ENCODE assay signal across 8 cellular contexts in the genomic region with DNA sequence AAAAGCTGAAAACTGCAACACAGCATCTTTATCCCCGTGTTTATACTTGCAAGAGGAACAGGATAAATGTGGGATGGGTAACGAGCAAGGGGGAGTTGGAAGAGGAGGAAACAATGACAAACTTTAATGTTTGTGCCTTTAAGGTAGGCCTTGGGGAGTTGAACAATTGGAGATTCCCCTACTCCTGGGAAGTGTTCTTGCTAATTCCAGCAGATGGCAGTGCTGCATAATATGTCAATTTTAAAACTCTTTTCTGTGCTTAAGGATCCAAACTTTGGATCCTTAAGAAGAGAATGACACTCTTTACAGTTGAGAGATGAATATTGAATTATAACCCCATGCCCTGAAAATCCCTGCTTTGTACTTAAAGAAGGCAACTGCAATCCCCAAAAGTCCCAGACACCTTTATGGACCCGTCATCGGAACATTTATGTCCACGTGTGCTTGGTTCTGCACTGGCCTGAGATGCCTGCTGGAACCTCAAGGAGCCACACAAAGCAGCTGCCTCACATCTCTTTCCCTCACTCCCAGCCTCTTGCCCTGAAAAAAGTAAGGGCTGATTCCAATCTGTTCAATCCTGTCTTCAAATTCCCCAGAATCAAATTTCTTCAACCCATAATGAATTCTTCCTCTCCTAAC. TPM values are rescaled to one million over a fixed set of nuclear protein-coding genes. Genes with fewer than 3 reads are reported as not detected.
DNase-seq lines count a peak whose midpoint lies in the region; ATAC-seq and TF ChIP-seq lines count a peak whose summit lies in the region.

No MANE protein-coding gene starts in this region.

- no peak overlapping the region for H3K27ac Mint-ChIP-seq in activated B cell treated with CpG ODN at 0.5 μM for 24 hours

- no peaks in the 10 kb centered on the region for H3F3A ChIP-seq in MM.1S (ENCODE audit: insufficient read depth, low read length)

- H3K9me3 Mint-ChIP-seq in activated B cell treated with CpG ODN at 0.5 μM for 24 hours, result no peaks in the 10 kb centered on the region

- H3K27ac ChIP-seq in MM.1S (ENCODE audit: low read length) (no peak overlapping the region), heart right ventricle (no peak overlapping the region)

- H3K9me2 ChIP-seq in MM.1S (replicated peaks; ENCODE audit: insufficient read depth, low read length), result no peaks in the 10 kb centered on the region

- H3K9ac ChIP-seq in MM.1S (ENCODE audit: low read length), result no peak overlapping the region

- CTCF ChIA-PET in activated B cell treated with CpG ODN at 0.5 μM for 24 hours (lab: Charles Lee), result interaction anchor here (1.0 to 1.4 kb wide), 2 partner anchors 138 to 1362 kb away, joined by 4 read pairs; no protein-coding TSS in a partner anchor

- H3K36me3 Mint-ChIP-seq in activated B cell treated with CpG ODN at 0.5 μM for 24 hours (ENCODE audit: low read depth), result peaks cover 11% of the 10 kb centered on the region

- no peaks in the 10 kb centered on the region for H3K36me3 ChIP-seq in MM.1S (replicated peaks; ENCODE audit: insufficient read depth, low read length)
- peaks cover 0 to 18% (median 0%) of the 10 kb centered on the region in 9 donors for H3K36me3 ChIP-seq in heart right ventricle

- DNase-seq in A172 (ENCODE audit: low spot score), result peak; percentile 59
- DNase-seq in GM03348 (ENCODE audit: low spot score), result peak; percentile 71
- DNase-seq in MM.1S, result peak; percentile 60
- DNase-seq in activated B cell treated with CpG ODN at 0.5 μM for 24 hours, result no peak
- DNase-seq in heart right ventricle, result peak in 1 of 2 donors; percentile 44
- no peak for DNase-seq in retinal pigment epithelial cell (ENCODE audit: low read depth)

- intact Hi-C loops in activated B cell treated with CpG ODN at 0.5 μM for 24 hours (cut with micrococcal nuclease) (loop anchor here (1.0 kb wide), 2 partner anchors 138 to 367 kb away; no protein-coding TSS in a partner anchor), heart right ventricle (cut with DNase I) (loop anchor here (1.0 to 10.0 kb wide), 11 partner anchors 51 to 278 kb away; partner anchors contain the start of genes KIF20B (in 4 of the 10) and PANK1 (in 1 of the 10))

- H4K20me1 ChIP-seq in MM.1S (ENCODE audit: insufficient read depth, low read length), result no peaks in the 10 kb centered on the region

- H3K27me3 ChIP-seq in MM.1S (replicated peaks; ENCODE audit: insufficient read depth, low read length) (no peaks in the 10 kb centered on the region), heart right ventricle (no peaks in the 10 kb centered on the region)

- WGBS in heart right ventricle, 2 donors, result 50 to 56% methylated on average over 5 of the region's 5 CpGs

- peak; percentile 81 for TF ChIP-seq CTCF in MM.1S (IDR thresholded peaks at IDR 0.05; ENCODE audit: low read length)
- TF ChIP-seq CTCF in activated B cell treated with CpG ODN at 0.5 μM for 24 hours (IDR thresholded peaks at IDR 0.05), result no peak
- TF ChIP-seq CTCF in heart right ventricle (IDR thresholded peaks at IDR 0.05), result peak; percentile 76 to 90 (median 84)
- TF ChIP-seq CTCF in retinal pigment epithelial cell (conservative IDR thresholded peaks at IDR 0.05; ENCODE audit: low read depth, low read length), result peak; percentile 74

- POLR2A ChIA-PET in activated B cell treated with CpG ODN at 0.5 μM for 24 hours (lab: Charles Lee), result no interaction called here

- no peak overlapping the region for H2AFZ ChIP-seq in MM.1S (ENCODE audit: low read length)

- no peaks in the 10 kb centered on the region for H3K79me2 ChIP-seq in MM.1S (ENCODE audit: low read length)

- H3K27me3 Mint-ChIP-seq in activated B cell treated with CpG ODN at 0.5 μM for 24 hours, result no peaks in the 10 kb centered on the region

- no peak overlapping the region for H3K4me2 ChIP-seq in MM.1S (ENCODE audit: low read depth, low read length)

- ATAC-seq in activated B cell treated with CpG ODN at 0.5 μM for 24 hours (ENCODE audit: low read depth) (peak; percentile 57), heart right ventricle (peak; percentile 50 to 87 (median 78)), GM19397 (IDR thresholded peaks at IDR 0.05; ENCODE audit: unreplicated experiment) (no peak), HG03139 (IDR thresholded peaks at IDR 0.05; ENCODE audit: unreplicated experiment) (no peak)

- H3K9me3 ChIP-seq in MM.1S (replicated peaks; ENCODE audit: insufficient read depth, low read length) (no peaks in the 10 kb centered on the region), heart right ventricle (no peaks in the 10 kb centered on the region)

- H3K4me3 Mint-ChIP-seq in activated B cell treated with CpG ODN at 0.5 μM for 24 hours, result no peak overlapping the region

- H3K4me3 ChIP-seq in MM.1S (ENCODE audit: low read length) (no peak overlapping the region), heart right ventricle (no peak overlapping the region), retinal pigment epithelial cell (ENCODE audit: low read length) (no peak overlapping the region)

- peaks cover 11% of the 10 kb centered on the region for H3K4me1 Mint-ChIP-seq in activated B cell treated with CpG ODN at 0.5 μM for 24 hours

- H3K4me1 ChIP-seq in MM.1S (ENCODE audit: low read length) (no peaks in the 10 kb centered on the region), heart right ventricle (peaks cover 0 to 36% (median 4%) of the 10 kb centered on the region in 9 donors)

RNA-seq across cellular contexts. Expression of gene IFIT5, which starts 12.0 kb away (rescaled TPM):
- 35.5 and 38.5 TPM in 2 replicates for total RNA-seq in A172 (2014; rRNA removed; shearing (Covaris generic))
- total RNA-seq in activated B cell treated with CpG ODN at 0.5 μM for 24 hours, result 20.0 and 21.3 TPM in 2 replicates
- 10 to 100 TPM in 8 of 10 donors, 1 to 10 TPM in 2; 8.3 to 16.9 (median 11.2) TPM for total RNA-seq in heart right ventricle
- 1 to 10 TPM; 5.4 to 7.0 TPM for polyA plus RNA-seq in heart right ventricle

RNA-seq across cellular contexts. Expression of gene IFIT1, which starts 33.9 kb away (rescaled TPM):
- total RNA-seq in A172 (2014; rRNA removed; shearing (Covaris generic)), result 21.2 and 22.9 TPM in 2 replicates
- 0.95 and 1.3 TPM in 2 replicates for total RNA-seq in activated B cell treated with CpG ODN at 0.5 μM for 24 hours
- 10 to 100 TPM; 18.8 to 50.1 (median 30.1) TPM for total RNA-seq in heart right ventricle
- 10 to 100 TPM in 1 of 2 donors, 1 to 10 TPM in 1; 5.1 to 20.8 TPM for polyA plus RNA-seq in heart right ventricle

RNA-seq across cellular contexts. Expression of gene IFIT1B, which starts 48.5 kb away (rescaled TPM):
- not detected in 2 replicates for total RNA-seq in A172 (2014; rRNA removed; shearing (Covaris generic))
- not detected in 2 replicates for total RNA-seq in activated B cell treated with CpG ODN at 0.5 μM for 24 hours
- total RNA-seq in heart right ventricle, result under 1 TPM in 1 of 10 donors, not detected in 9; 0.21 TPM
- polyA plus RNA-seq in heart right ventricle, result not detected

Comparison
In these comparisons a context has a peak if more than half of its experiments do, and no peak if none do; other contexts are left out.
1. DNase-seq: peak in A172 (single experiment), GM03348 (single experiment) and MM.1S (single experiment); none in activated B cell treated with CpG ODN at 0.5 μM for 24 hours (single experiment) and retinal pigment epithelial cell (single experiment).
2. ATAC-seq: peak in activated B cell treated with CpG ODN at 0.5 μM for 24 hours (single experiment) and heart right ventricle (8 of 8); none in GM19397 (single experiment) and HG03139 (single experiment).